8 cellular contexts compared by ENCODE assay signal in genomic region chr5:139422307-139422893, GRCh38. TPM values are rescaled to one million over a fixed set of nuclear protein-coding genes. Genes with fewer than 3 reads are reported as not detected.
DNase-seq lines count a peak whose midpoint lies in the region; ATAC-seq, FAIRE-seq and TF ChIP-seq lines count a peak whose summit lies in the region.

No MANE protein-coding gene starts in this region.

- H3K4me1 ChIP-seq in DOHH2 (ENCODE audit: control insufficient read depth, low read length) = no peaks in the 10 kb centered on the region

- no peaks in the 10 kb centered on the region for H3F3A ChIP-seq in DOHH2 (ENCODE audit: control insufficient read depth, insufficient read depth)

- 43 to 46% methylated on average over 5 of the region's 5 CpGs for WGBS in lower leg skin, 2 donors

- peak; percentile 82 for DNase-seq in H7
- DNase-seq in NCI-H2081 (lab: John Stamatoyannopoulos, UW) = peak; percentile 42 to 55
- DNase-seq in T-helper 2 cell treated with Interferon-gamma antibody and Interleukin-4, amounts not matched to agents 5 μg/mL and 100 μg/mL, for 36 hours (ENCODE audit: low spot score) = peak; percentile 52
- DNase-seq in dedifferentiated amniotic fluid mesenchymal stem cell (ENCODE audit: extremely low spot score) = peak; percentile 63
- DNase-seq in lower leg skin (ENCODE audit: low spot score in 2 of 2) = peak; percentile 34 to 68
- peak; percentile 72 for DNase-seq in urothelium cell line (ENCODE audit: low spot score)

- intact Hi-C loops in lower leg skin (cut with DNase I; ENCODE audit: low total_unique reads) = loop anchor here (2.0 kb wide), 1 partner anchor 90 kb away; no protein-coding TSS in a partner anchor

- ATAC-seq in GM18498 (IDR thresholded peaks at IDR 0.05; ENCODE audit: unreplicated experiment) = no peak

- FAIRE-seq in urothelium cell line (lab: Jason Lieb, UNC) = no peak

- no peaks in the 10 kb centered on the region for H3K27me3 Mint-ChIP-seq in T-helper 2 cell treated with Interferon-gamma antibody and Interleukin-4, amounts not matched to agents 5 μg/mL and 100 μg/mL, for 36 hours (ENCODE audit: low read depth)

- H3K4me2 ChIP-seq in DOHH2 (ENCODE audit: low read length) = no peak overlapping the region

- peaks cover 29% of the 10 kb centered on the region for H3K36me3 Mint-ChIP-seq in T-helper 2 cell treated with Interferon-gamma antibody and Interleukin-4, amounts not matched to agents 5 μg/mL and 100 μg/mL, for 36 hours (ENCODE audit: low read depth)

- no peak overlapping the region for H3K4me3 ChIP-seq in DOHH2 (ENCODE audit: low read length)
- H3K4me3 ChIP-seq in H7 (ENCODE audit: insufficient read depth, low read depth, low read length) = no peak overlapping the region
- H3K4me3 ChIP-seq in lower leg skin (ENCODE audit: low read depth, poor library complexity, severe bottlenecking) = no peak overlapping the region

- peaks cover 13% of the 10 kb centered on the region for H3K4me1 Mint-ChIP-seq in T-helper 2 cell treated with Interferon-gamma antibody and Interleukin-4, amounts not matched to agents 5 μg/mL and 100 μg/mL, for 36 hours (ENCODE audit: low read depth)

- no peaks in the 10 kb centered on the region for H4K20me1 ChIP-seq in DOHH2 (ENCODE audit: control insufficient read depth, insufficient read depth, low read depth, low read length)

- H3K4me3 Mint-ChIP-seq in T-helper 2 cell treated with Interferon-gamma antibody and Interleukin-4, amounts not matched to agents 5 μg/mL and 100 μg/mL, for 36 hours = no peak overlapping the region

- TF ChIP-seq POLR2A in lower leg skin (IDR thresholded peaks at IDR 0.05) = no peak

- no peaks in the 10 kb centered on the region for H3K79me2 ChIP-seq in DOHH2 (ENCODE audit: control insufficient read depth, low read length)

- H3K27me3 ChIP-seq in DOHH2 (ENCODE audit: control insufficient read depth, low read length) (no peaks in the 10 kb centered on the region), H7 (ENCODE audit: control insufficient read depth, insufficient read depth, low read length) (no peaks in the 10 kb centered on the region)

- H3K36me3 ChIP-seq in DOHH2 (ENCODE audit: control insufficient read depth, low read length) (no peaks in the 10 kb centered on the region), H7 (replicated peaks; ENCODE audit: control insufficient read depth, insufficient read depth, low read length) (peaks cover 3% of the 10 kb centered on the region)

- no peak overlapping the region for H3K27ac ChIP-seq in DOHH2 (ENCODE audit: low read depth, low read length)

- no peaks in the 10 kb centered on the region for H3K9me2 ChIP-seq in DOHH2 (replicated peaks; ENCODE audit: control insufficient read depth, low read length)

- peak overlapping the region; percentile 24 for H3K27ac Mint-ChIP-seq in T-helper 2 cell treated with Interferon-gamma antibody and Interleukin-4, amounts not matched to agents 5 μg/mL and 100 μg/mL, for 36 hours

- no peaks in the 10 kb centered on the region for H3K9me3 Mint-ChIP-seq in T-helper 2 cell treated with Interferon-gamma antibody and Interleukin-4, amounts not matched to agents 5 μg/mL and 100 μg/mL, for 36 hours

- TF ChIP-seq CTCF in DOHH2 (IDR thresholded peaks at IDR 0.05; ENCODE audit: low read depth, low read length, poor library complexity, severe bottlenecking) = peak; percentile 94
- TF ChIP-seq CTCF in lower leg skin (IDR thresholded peaks at IDR 0.05) = peak in 1 of 3 donors; percentile 62

- no peaks in the 10 kb centered on the region for H3K9me3 ChIP-seq in DOHH2 (ENCODE audit: control insufficient read depth, insufficient read depth, low read length)

RNA-seq across cellular contexts. Expression of gene DNAJC18, which starts 16.9 kb away (rescaled TPM):
- 6.3 and 9.8 TPM in 2 replicates for total RNA-seq in H7 (2014; rRNA removed; shearing (Covaris generic))
- total RNA-seq in lower leg skin = 1 to 10 TPM; 1.6 to 5.9 (median 3.5) TPM

RNA-seq across cellular contexts. Expression of gene SPATA24, which starts 18.5 kb away (rescaled TPM):
- 7.7 and 8.6 TPM in 2 replicates for total RNA-seq in H7 (2014; rRNA removed; shearing (Covaris generic))
- 1 to 10 TPM in 1 of 4 donors, under 1 TPM in 2, not detected in 1; 0.65 to 1.4 (median 0.71) TPM for total RNA-seq in lower leg skin

RNA-seq across cellular contexts. Expression of gene PROB1, which starts 27.5 kb away (rescaled TPM):
- 1.4 and 1.7 TPM in 2 replicates for total RNA-seq in H7 (2014; rRNA removed; shearing (Covaris generic))
- under 1 TPM; 0.25 to 0.47 (median 0.33) TPM for total RNA-seq in lower leg skin

RNA-seq across cellular contexts. Expression of gene MZB1, which starts 32.7 kb away (rescaled TPM):
- 0.18 TPM in 1 of 2 replicates, not detected in the other for total RNA-seq in H7 (2014; rRNA removed; shearing (Covaris generic))
- total RNA-seq in lower leg skin = not detected

RNA-seq across cellular contexts. Expression of gene SLC23A1, which starts 39.3 kb away (rescaled TPM):
- total RNA-seq in H7 (2014; rRNA removed; shearing (Covaris generic)) = not detected in 2 replicates
- 1 to 10 TPM; 1.5 to 4.1 (median 2.6) TPM for total RNA-seq in lower leg skin
